28 cellular contexts compared by ENCODE assay signal in the genomic region with DNA sequence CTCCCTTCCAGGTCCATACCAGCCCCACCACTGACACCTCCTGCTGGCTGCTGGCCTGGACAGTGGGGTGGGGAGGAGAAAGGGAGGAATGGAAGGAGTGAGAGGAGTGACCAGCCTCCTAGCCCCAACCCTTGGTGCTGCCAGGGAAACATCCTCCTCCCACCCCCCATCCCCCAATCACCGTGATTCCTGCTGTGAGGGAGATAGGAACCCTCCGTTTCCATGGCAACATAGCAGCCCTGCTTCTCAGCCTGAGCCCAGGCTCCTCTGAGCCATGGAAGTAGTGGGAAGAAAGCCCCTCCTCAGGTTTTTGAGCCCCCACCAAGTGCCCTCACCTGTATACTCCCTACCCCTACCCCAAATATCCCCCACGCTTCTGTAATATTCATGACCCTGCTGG. TPM values are rescaled to one million over a fixed set of nuclear protein-coding genes. Genes with fewer than 3 reads are reported as not detected.
A peak's percentile ranks its signal among the peaks of the same experiment; 100 is the strongest.
DNase-seq lines count a peak whose midpoint lies in the region; ATAC-seq, FAIRE-seq and TF ChIP-seq lines count a peak whose summit lies in the region.
"Had no signal": no experiment of that assay in that cellular context is flagged by ENCODE, and none has a peak within 500 bp of the region (broad histone marks: within the 10 kb centered on the region; RNA-seq: fewer than 3 reads in every experiment).

No MANE protein-coding gene starts in this region.

- FAIRE-seq in HepG2 (lab: Jason Lieb, UNC) = no peak
- FAIRE-seq in K562 (lab: Jason Lieb, UNC) = no peak
- FAIRE-seq in small intestine (lab: Jason Lieb, UNC) = no peak
- FAIRE-seq: GM12892, islet of Langerhans had no signal

- no peaks in the 10 kb centered on the region for H3K9me1 ChIP-seq in K562 (ENCODE audit: control insufficient read depth, insufficient read depth, low read length)

- no peaks in the 10 kb centered on the region for H3K79me2 ChIP-seq in HepG2 (ENCODE audit: insufficient read depth, low read length)
- no peaks in the 10 kb centered on the region for H3K79me2 ChIP-seq in K562 (ENCODE audit: control insufficient read depth, insufficient read depth, low read length)

- no peak for TF ChIP-seq POLR2A in HepG2 (IDR thresholded peaks at IDR 0.05; ENCODE audit: insufficient read depth in 1 of 2, low read depth in 2 of 2, low read length in 2 of 2)
- TF ChIP-seq POLR2A in right lobe of liver (IDR thresholded peaks at IDR 0.05) = no peak
- no peak for TF ChIP-seq POLR2A in K562 (conservative IDR thresholded peaks at IDR 0.05)

- intact Hi-C loops in HepG2 (cut with micrococcal nuclease; ENCODE audit: unreplicated experiment) (no loop called here), right lobe of liver (cut with DNase I) (no loop called here), K562 (cut with micrococcal nuclease) (no loop called here), left ventricle myocardium inferior (cut with micrococcal nuclease) (no loop called here), A673 (cut with micrococcal nuclease; ENCODE audit: unreplicated experiment) (no loop called here)

- H3K4me2 ChIP-seq in HepG2 (ENCODE audit: low read depth, low read length) (no peak overlapping the region), K562 (ENCODE audit: insufficient read depth, low read length) (no peak overlapping the region)
- H3K4me2 ChIP-seq: BLaER1 had no signal

- TF ChIP-seq EP300 in HepG2 (IDR thresholded peaks at IDR 0.05; ENCODE audit: low read depth in 2 of 2, low read length in 2 of 2) = no peak
- TF ChIP-seq EP300 in HepG2 (CRISPR knock-in tag; IDR thresholded peaks at IDR 0.05; ENCODE audit: borderline replicate concordance) = no peak
- TF ChIP-seq EP300 in K562 (IDR thresholded peaks at IDR 0.05; ENCODE audit: low read length) = no peak

- DNase-seq in HepG2 (ENCODE audit: low spot score) (no peak), right lobe of liver (no peak), K562 (ENCODE audit: extremely low read depth in 1 of 4, low spot score in 3 of 4) (peak in 2 of 4 experiments; percentile 14 to 27), iPS-NIHi11 (ENCODE audit: low spot score) (peak; percentile 75), small intestine (no peak), left ventricle myocardium inferior (no peak), A673 (ENCODE audit: low spot score) (no peak)
- no peak for DNase-seq in activated CD8-positive, alpha-beta T cell treated with anti-CD3 and anti-CD28 coated beads, Interleukin-2, amount 10 ng/mL, durations not matched to agents 7 days and 5 days
- DNase-seq: activated CD4-positive, alpha-beta memory T cell treated with anti-CD3 and anti-CD28 coated beads for 36 hours; activated CD4-positive, alpha-beta T cell treated with anti-CD3 and anti-CD28 coated beads for 1 hour; activated CD8-positive, alpha-beta memory T cell treated with anti-CD3 and anti-CD28 coated beads, Interleukin-2, amount 50 U/mL, for 48 hours; activated naive CD4-positive, alpha-beta T cell treated with Interleukin-2 at 50 U/mL for 16 hours; dorsolateral prefrontal cortex; gastrocnemius medialis; hippocampal formation; Kasumi-1; NCI-H1417 treated with DMSO at 0.1 percent for 48 hours; NCI-H510A treated with DMSO at 0.1 percent for 48 hours; psoas muscle; T-helper 2 cell; transverse colon had no signal

- POLR2A ChIA-PET in HepG2 (lab: Yijun Ruan, JAX) = no interaction called here
- POLR2A ChIA-PET in K562 (lab: Yijun Ruan, JAX) = interaction anchor here (1.0 kb wide), 1 partner anchor 13 kb away, joined by 3 read pairs; no protein-coding TSS in a partner anchor
- POLR2A ChIA-PET in A673 (lab: Charles Lee; ENCODE audit: low non-redundant PET) = no interaction called here
- POLR2A ChIA-PET in activated CD8-positive, alpha-beta T cell treated with anti-CD3 and anti-CD28 coated beads, Interleukin-2, amount 10 ng/mL, durations not matched to agents 7 days and 5 days (lab: Charles Lee) = no interaction called here

- no peak overlapping the region for H2AFZ ChIP-seq in HepG2 (ENCODE audit: low read length)
- H2AFZ ChIP-seq in K562 (ENCODE audit: low read depth, low read length) = no peak overlapping the region

- in situ Hi-C loops in HepG2 (cut with HindIII; ENCODE audit: extremely low pct_ligation_motif_present, low pct_unique_long_range_greater_than_20kb) = no loop called here
- in situ Hi-C loops in K562 (cut with MboI) = no loop called here

- H3K4me3 ChIP-seq in HepG2 (replicated peaks in 1 of 3; ENCODE audit: insufficient read depth in 1 of 3, low read depth in 2 of 3, low read length in 3 of 3) (no peak overlapping the region), right lobe of liver (no peak overlapping the region), K562 (no peak overlapping the region), small intestine (ENCODE audit: low read depth in 1 of 2, low read length in 2 of 2) (no peak overlapping the region), left ventricle myocardium inferior (no peak overlapping the region), A673 (ENCODE audit: low read depth, low read length, poor library complexity, severe bottlenecking) (no peak overlapping the region)
- H3K4me3 ChIP-seq: BLaER1, dorsolateral prefrontal cortex, gastrocnemius medialis, psoas muscle, transverse colon had no signal

- H3K27me3 Mint-ChIP-seq in activated CD8-positive, alpha-beta T cell treated with anti-CD3 and anti-CD28 coated beads, Interleukin-2, amount 10 ng/mL, durations not matched to agents 7 days and 5 days (ENCODE audit: low read depth) = peaks cover 34% of the 10 kb centered on the region

- H3K36me3 Mint-ChIP-seq in activated CD8-positive, alpha-beta T cell treated with anti-CD3 and anti-CD28 coated beads, Interleukin-2, amount 10 ng/mL, durations not matched to agents 7 days and 5 days (ENCODE audit: low read depth) = no peaks in the 10 kb centered on the region
- H3K36me3 Mint-ChIP-seq: activated CD4-positive, alpha-beta memory T cell treated with anti-CD3 and anti-CD28 coated beads for 36 hours; stimulated activated memory B cell treated with anti-CD40 and anti-IgM and Interleukin-4, amounts not matched to agents 10 μg/mL and 1 μg/mL and 100 μg/mL, for 72 hours had no signal

- no peak for TF ChIP-seq CTCF in HepG2 (CRISPR knock-in tag; IDR thresholded peaks at IDR 0.05)
- TF ChIP-seq CTCF in right lobe of liver (IDR thresholded peaks at IDR 0.05) = no peak
- TF ChIP-seq CTCF in K562 (IDR thresholded peaks at IDR 0.05 in 2 of 3, conservative IDR thresholded peaks at IDR 0.05 in 1 of 3; ENCODE audit: insufficient read depth in 2 of 3, low read depth in 1 of 3, low read length in 3 of 3) = no peak
- no peak for TF ChIP-seq CTCF in left ventricle myocardium inferior (IDR thresholded peaks at IDR 0.05; ENCODE audit: borderline replicate concordance)
- TF ChIP-seq CTCF in A673 (conservative IDR thresholded peaks at IDR 0.05; ENCODE audit: low read depth, low read length) = no peak

- ATAC-seq in HepG2 (no peak), right lobe of liver (no peak), K562 (no peak)
- ATAC-seq in activated CD8-positive, alpha-beta T cell treated with anti-CD3 and anti-CD28 coated beads, Interleukin-2, amount 10 ng/mL, durations not matched to agents 7 days and 5 days = no peak
- ATAC-seq: gastrocnemius medialis; HCT116; Right ventricle myocardium inferior; stimulated activated memory B cell treated with anti-CD40 and anti-IgM and Interleukin-4, amounts not matched to agents 10 μg/mL and 1 μg/mL and 100 μg/mL, for 72 hours had no signal

- no peak overlapping the region for H3K9ac ChIP-seq in HepG2 (ENCODE audit: insufficient read depth, low read depth, low read length)
- H3K9ac ChIP-seq in K562 (ENCODE audit: insufficient read depth in 1 of 2, low read depth in 2 of 2, low read length in 2 of 2) = no peak overlapping the region
- H3K9ac ChIP-seq: BLaER1 had no signal

- H3K27ac ChIP-seq in HepG2 (ENCODE audit: extremely low read length, insufficient read depth, low read length) (no peak overlapping the region), right lobe of liver (no peak overlapping the region), K562 (ENCODE audit: extremely low read depth, low read depth, low read length) (no peak overlapping the region), small intestine (ENCODE audit: low read depth in 1 of 2, low read length in 1 of 2) (no peak overlapping the region), left ventricle myocardium inferior (replicated peaks) (no peak overlapping the region), A673 (ENCODE audit: low read depth, low read length, poor library complexity, severe bottlenecking) (no peak overlapping the region)
- H3K27ac ChIP-seq: BLaER1, dorsolateral prefrontal cortex, gastrocnemius medialis, psoas muscle, transverse colon had no signal

- H3K27me3 ChIP-seq in HepG2 (ENCODE audit: control insufficient read depth in 1 of 2, insufficient read depth in 2 of 2, low read length in 2 of 2) (peaks cover 0 to 16% of the 10 kb centered on the region in 2 experiments; a peak in 1 of 5 replicates), right lobe of liver (no peaks in the 10 kb centered on the region), K562 (ENCODE audit: control insufficient read depth in 2 of 2, insufficient read depth in 2 of 2, low read length in 2 of 2) (peaks cover 21 to 54% of the 10 kb centered on the region in 2 experiments; a peak in 4 of 5 replicates), small intestine (ENCODE audit: control insufficient read depth in 2 of 2, insufficient read depth in 2 of 2, low read length in 2 of 2) (peaks cover 0 to 3% of the 10 kb centered on the region in 2 donors), left ventricle myocardium inferior (ENCODE audit: low read depth) (peaks cover 55% of the 10 kb centered on the region), A673 (replicated peaks; ENCODE audit: insufficient read depth, low read depth, low read length, poor library complexity) (peaks cover 9% of the 10 kb centered on the region)
- H3K27me3 ChIP-seq: BLaER1 had no signal

- no peaks in the 10 kb centered on the region for H3K9me3 Mint-ChIP-seq in activated CD8-positive, alpha-beta T cell treated with anti-CD3 and anti-CD28 coated beads, Interleukin-2, amount 10 ng/mL, durations not matched to agents 7 days and 5 days (ENCODE audit: insufficient read depth)
- H3K9me3 Mint-ChIP-seq: activated CD4-positive, alpha-beta memory T cell treated with anti-CD3 and anti-CD28 coated beads for 36 hours; activated T-helper 1 cell treated with anti-CD3 and anti-CD28 coated beads, Interleukin-12 subunit alpha, Interleukin-12 subunit beta, Interleukin-2, Interleukin-4 antibody, amounts not matched to agents 30 ng/mL and 10 ng/mL and 1 ng/mL, durations not matched to agents 14 hours and 24 hours and 36 hours; stimulated activated memory B cell treated with anti-CD40 and anti-IgM and Interleukin-4, amounts not matched to agents 10 μg/mL and 1 μg/mL and 100 μg/mL, for 72 hours had no signal

- no peaks in the 10 kb centered on the region for H3K4me1 Mint-ChIP-seq in activated CD8-positive, alpha-beta T cell treated with anti-CD3 and anti-CD28 coated beads, Interleukin-2, amount 10 ng/mL, durations not matched to agents 7 days and 5 days (ENCODE audit: low read depth)
- H3K4me1 Mint-ChIP-seq: stimulated activated memory B cell treated with anti-CD40 and anti-IgM and Interleukin-4, amounts not matched to agents 10 μg/mL and 1 μg/mL and 100 μg/mL, for 72 hours had no signal

- WGBS in HepG2 (ENCODE audit: low lambda C conversion rate) = 13% methylated on average over 2 of the region's 3 CpGs
- WGBS in right lobe of liver (ENCODE audit: insufficient coverage, low coverage, low lambda C conversion rate, missing lambda C conversion rate) = 38% methylated on average over 1 of the region's 3 CpGs
- WGBS in K562 (ENCODE audit: insufficient coverage, low coverage, missing lambda C conversion rate) = 0% methylated on average over 3 of the region's 3 CpGs
- WGBS in small intestine, 3 donors = 43 to 73% (median 52%) methylated on average over 3 of the region's 3 CpGs

- TF ChIP-seq RAD21 in HepG2 (CRISPR knock-in tag; IDR thresholded peaks at IDR 0.05) (no peak), K562 (CRISPR knock-in tag; conservative IDR thresholded peaks at IDR 0.05 in 1 of 2, IDR thresholded peaks at IDR 0.05 in 1 of 2) (no peak)

- CTCF ChIA-PET in HepG2 (lab: Yijun Ruan, JAX; ENCODE audit: low intra/inter-chr PET ratio, low total read pairs) = no interaction called here
- CTCF ChIA-PET in K562 (lab: Yijun Ruan, JAX; ENCODE audit: low intra/inter-chr PET ratio) = no interaction called here
- CTCF ChIA-PET in A673 (lab: Charles Lee) = no interaction called here
- CTCF ChIA-PET in activated CD8-positive, alpha-beta T cell treated with anti-CD3 and anti-CD28 coated beads, Interleukin-2, amount 10 ng/mL, durations not matched to agents 7 days and 5 days (lab: Charles Lee) = no interaction called here

- H3K4me1 ChIP-seq in HepG2 (ENCODE audit: insufficient read depth, low read length) (peaks cover 9% of the 10 kb centered on the region; the same call in 1 of the 2 replicates), right lobe of liver (no peaks in the 10 kb centered on the region), K562 (replicated peaks in 1 of 2; ENCODE audit: control insufficient read depth in 2 of 2, insufficient read depth in 2 of 2, low read length in 2 of 2) (no peaks in the 10 kb centered on the region), small intestine (ENCODE audit: control insufficient read depth in 2 of 2, insufficient read depth in 1 of 2, low read depth in 1 of 2, low read length in 1 of 2) (no peaks in the 10 kb centered on the region), left ventricle myocardium inferior (peaks cover 5% of the 10 kb centered on the region), A673 (ENCODE audit: insufficient read depth, low read length, poor library complexity, severe bottlenecking) (no peaks in the 10 kb centered on the region)
- H3K4me1 ChIP-seq: gastrocnemius medialis, psoas muscle, transverse colon had no signal

- no peak overlapping the region for H3K27ac Mint-ChIP-seq in activated CD8-positive, alpha-beta T cell treated with anti-CD3 and anti-CD28 coated beads, Interleukin-2, amount 10 ng/mL, durations not matched to agents 7 days and 5 days
- H3K27ac Mint-ChIP-seq: activated CD4-positive, alpha-beta memory T cell treated with anti-CD3 and anti-CD28 coated beads for 36 hours; activated T-helper 1 cell treated with anti-CD3 and anti-CD28 coated beads, Interleukin-12 subunit alpha, Interleukin-12 subunit beta, Interleukin-2, Interleukin-4 antibody, amounts not matched to agents 30 ng/mL and 10 ng/mL and 1 ng/mL, durations not matched to agents 14 hours and 24 hours and 36 hours; stimulated activated memory B cell treated with anti-CD40 and anti-IgM and Interleukin-4, amounts not matched to agents 10 μg/mL and 1 μg/mL and 100 μg/mL, for 72 hours had no signal

- H3K4me3 Mint-ChIP-seq in activated CD8-positive, alpha-beta T cell treated with anti-CD3 and anti-CD28 coated beads, Interleukin-2, amount 10 ng/mL, durations not matched to agents 7 days and 5 days = no peak overlapping the region
- H3K4me3 Mint-ChIP-seq: activated CD4-positive, alpha-beta memory T cell treated with anti-CD3 and anti-CD28 coated beads for 36 hours; activated T-helper 1 cell treated with anti-CD3 and anti-CD28 coated beads, Interleukin-12 subunit alpha, Interleukin-12 subunit beta, Interleukin-2, Interleukin-4 antibody, amounts not matched to agents 30 ng/mL and 10 ng/mL and 1 ng/mL, durations not matched to agents 14 hours and 24 hours and 36 hours; stimulated activated memory B cell treated with anti-CD40 and anti-IgM and Interleukin-4, amounts not matched to agents 10 μg/mL and 1 μg/mL and 100 μg/mL, for 72 hours had no signal

- H3K36me3 ChIP-seq in HepG2 (replicated peaks in 1 of 2; ENCODE audit: control insufficient read depth in 1 of 2, insufficient read depth in 2 of 2, low read length in 2 of 2) (no peaks in the 10 kb centered on the region), right lobe of liver (no peaks in the 10 kb centered on the region), K562 (ENCODE audit: control insufficient read depth, insufficient read depth, low read length) (no peaks in the 10 kb centered on the region), small intestine (ENCODE audit: control insufficient read depth in 2 of 2, insufficient read depth in 2 of 2, low read length in 2 of 2) (no peaks in the 10 kb centered on the region), left ventricle myocardium inferior (no peaks in the 10 kb centered on the region), A673 (ENCODE audit: insufficient read depth, low read length, poor library complexity, severe bottlenecking) (no peaks in the 10 kb centered on the region)
- H3K36me3 ChIP-seq: BLaER1, gastrocnemius medialis, transverse colon had no signal

- no TSS peak for BruUV-seq in HepG2 (replicated peaks; lab: Mats Ljungman, UMichigan)
- no TSS peak for BruUV-seq in K562 (replicated peaks; lab: Mats Ljungman, UMichigan)
- no TSS peak for BruUV-seq in A673 (replicated peaks; lab: Mats Ljungman, UMichigan)

- H4K20me1 ChIP-seq in HepG2 (ENCODE audit: insufficient read depth, low read length) (peaks cover 5% of the 10 kb centered on the region; the same call in 1 of the 2 replicates), K562 (replicated peaks; ENCODE audit: control insufficient read depth, insufficient read depth, low read length) (peaks cover 8% of the 10 kb centered on the region; the same call in 1 of the 2 replicates)
- H4K20me1 ChIP-seq: BLaER1 had no signal

- H3K9me3 ChIP-seq in HepG2 (ENCODE audit: low read length) (no peaks in the 10 kb centered on the region), right lobe of liver (no peaks in the 10 kb centered on the region), K562 (replicated peaks; ENCODE audit: control insufficient read depth, insufficient read depth, low read depth, low read length) (no peaks in the 10 kb centered on the region), small intestine (ENCODE audit: control insufficient read depth, low read depth) (no peaks in the 10 kb centered on the region), left ventricle myocardium inferior (replicated peaks) (no peaks in the 10 kb centered on the region), A673 (ENCODE audit: low read depth, low read length, poor library complexity, severe bottlenecking) (no peaks in the 10 kb centered on the region)
- H3K9me3 ChIP-seq: BLaER1, gastrocnemius medialis, psoas muscle, transverse colon had no signal

RNA-seq across cellular contexts. Expression of gene SCMH1, which starts 44.4 kb away (rescaled TPM):
- total RNA-seq in HepG2 (2016; rRNA removed; fragmentation: Illumina TruSeq; extraction: Trizol) (35.5 and 41.8 TPM in 2 replicates), right lobe of liver (10 to 100 TPM in 4 of 6 experiments, 1 to 10 TPM in 2; 6.6 to 16.9 (median 13.1) TPM), K562 (2014; rRNA removed) (26.8 and 30.5 TPM in 2 replicates), K562 (2014; rRNA removed; fragmentation: Illumina TruSeq; extraction: Trizol) (19.2 and 19.8 TPM in 2 replicates), K562 (2015; rRNA removed; fragmentation: Illumina TruSeq; extraction: Trizol) (24.3 and 27.6 TPM in 2 replicates), K562 (2021) (32.0 and 33.0 TPM in 2 replicates), left ventricle myocardium inferior (48.1 TPM), A673 (2021) (30.4 and 37.8 TPM in 2 replicates)
- total RNA-seq in HepG2 (2016; cell fraction: cytosol; rRNA removed; fragmentation: Illumina TruSeq; extraction: Trizol; ENCODE audit: low read depth) = 51.7 and 53.7 TPM in 2 replicates
- 31.9 and 37.4 TPM in 2 replicates for total RNA-seq in HepG2 (2016; cell fraction: insoluble cytoplasmic fraction; rRNA removed; fragmentation: Illumina TruSeq; extraction: Trizol)
- 75.2 and 75.8 TPM in 2 replicates for total RNA-seq in HepG2 (2016; cell fraction: membrane; rRNA removed; fragmentation: Illumina TruSeq; extraction: Trizol)
- total RNA-seq in HepG2 (2016; cell fraction: nucleus; rRNA removed; fragmentation: Illumina TruSeq; extraction: Trizol) = 42.3 and 50.1 TPM in 2 replicates
- polyA plus RNA-seq in HepG2 (2011; rRNA removed) (52.6 and 63.5 TPM in 2 replicates), K562 (2011; rRNA removed) (32.3 and 37.6 TPM in 2 replicates), K562 (2014; fragmentation: Illumina TruSeq; extraction: Trizol) (35.3 and 37.0 TPM in 2 replicates), K562 (2014; fragmentation: Nextera tagmentation; extraction: Ambion mirVana) (10 to 100 TPM in 1 of 2 experiments, 1 to 10 TPM in 1; 8.5 to 14.0 TPM), K562 (2014; rRNA removed) (27.6 and 27.9 TPM in 2 replicates), small intestine (10 to 100 TPM; 14.5 to 23.2 (median 22.5) TPM)
- polyA plus RNA-seq in HepG2 (2011; cell fraction: cytosol; rRNA removed) = 35.2 and 35.4 TPM in 2 replicates
- polyA plus RNA-seq in HepG2 (2011; cell fraction: nucleus; rRNA removed) = 95.4 and 97.7 TPM in 2 replicates
- 33.2 and 35.5 TPM in 2 replicates for polyA plus RNA-seq in HepG2 (2012)
- 40.3 and 41.7 TPM in 2 replicates for polyA plus RNA-seq in HepG2 (2016; cell fraction: cytosol; fragmentation: Illumina TruSeq; extraction: Trizol; ENCODE audit: low read depth)
- 41.7 and 46.8 TPM in 2 replicates for polyA plus RNA-seq in HepG2 (2016; cell fraction: insoluble cytoplasmic fraction; fragmentation: Illumina TruSeq; extraction: Trizol; ENCODE audit: low read depth)
- 78.2 and 89.1 TPM in 2 replicates for polyA plus RNA-seq in HepG2 (2016; cell fraction: membrane; fragmentation: Illumina TruSeq; extraction: Trizol; ENCODE audit: low read depth)
- polyA plus RNA-seq in HepG2 (2016; cell fraction: nucleus; fragmentation: Illumina TruSeq; extraction: Trizol; ENCODE audit: insufficient read depth, low read depth) = 74.6 and 86.2 TPM in 2 replicates
- 44.1 and 74.8 TPM in 2 replicates for polyA minus RNA-seq in HepG2 (2011; rRNA and poly(A)+ RNA removed; ENCODE audit: low replicate concordance)
- polyA minus RNA-seq in HepG2 (2011; cell fraction: cytosol; rRNA and poly(A)+ RNA removed) = 14.4 and 16.0 TPM in 2 replicates
- polyA minus RNA-seq in HepG2 (2011; cell fraction: nucleus; rRNA and poly(A)+ RNA removed) = 46.4 and 64.5 TPM in 2 replicates
- total RNA-seq in K562 (2011; cell fraction: chromatin; rRNA removed; ENCODE audit: low replicate concordance) = 86.3 and 90.3 TPM in 2 replicates
- 47.4 and 64.9 TPM in 2 replicates for total RNA-seq in K562 (2011; cell fraction: nucleolus; rRNA removed)
- total RNA-seq in K562 (2011; cell fraction: nucleoplasm; rRNA removed) = 66.9 and 67.4 TPM in 2 replicates
- 35.5 and 35.8 TPM in 2 replicates for polyA plus RNA-seq in K562 (2011; cell fraction: cytosol; rRNA removed)
- 78.5 and 122 TPM in 2 replicates for polyA plus RNA-seq in K562 (2011; cell fraction: nucleus; rRNA removed)
- 26.6 and 40.9 TPM in 2 replicates for polyA plus RNA-seq in K562 (2012)
- 33.1 and 40.4 TPM in 2 replicates for polyA minus RNA-seq in K562 (2011; rRNA and poly(A)+ RNA removed)
- 16.2 and 17.2 TPM in 2 replicates for polyA minus RNA-seq in K562 (2011; cell fraction: cytosol; rRNA and poly(A)+ RNA removed)
- 36.2 and 36.3 TPM in 2 replicates for polyA minus RNA-seq in K562 (2011; cell fraction: nucleus; rRNA and poly(A)+ RNA removed)
- total RNA-seq in activated CD8-positive, alpha-beta T cell treated with anti-CD3 and anti-CD28 coated beads, Interleukin-2, amount 10 ng/mL, durations not matched to agents 7 days and 5 days = 10 to 100 TPM; 25.1 to 30.3 TPM

Comparison
In these comparisons a context has a peak if more than half of its experiments do, and no peak if none do; other contexts are left out.
1. Of the 241 proteins assayed by ChIP-seq in both HepG2 and K562: peak only in HepG2: none; only in K562: none; in both: RFX1; in neither: 240.